Comparison of ENCODE assay signal across 8 cellular contexts in the genomic region with DNA sequence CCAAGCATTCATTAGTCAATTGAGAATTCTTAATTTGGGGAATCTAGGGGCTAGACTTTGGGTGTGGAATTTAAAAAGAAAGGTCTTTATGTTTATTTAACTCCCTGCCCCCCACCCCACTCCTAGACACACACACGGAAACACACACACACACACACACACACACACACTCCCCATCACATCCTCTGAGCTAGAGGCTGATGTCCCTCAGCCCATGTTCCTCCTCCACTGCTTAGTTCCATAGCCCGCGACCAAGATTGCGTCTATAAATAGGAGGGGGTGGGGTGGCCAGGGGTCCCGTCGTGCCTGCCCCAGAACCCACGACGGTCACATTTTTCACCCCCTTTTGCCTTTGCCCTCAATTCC. TPM values are rescaled to one million over a fixed set of nuclear protein-coding genes. Genes with fewer than 3 reads are reported as not detected.
A peak's percentile ranks its signal among the peaks of the same experiment; 100 is the strongest.
DNase-seq lines count a peak whose midpoint lies in the region; ATAC-seq and TF ChIP-seq lines count a peak whose summit lies in the region.

No MANE protein-coding gene starts in this region.

- H3K36me3 ChIP-seq in HCT116 (ENCODE audit: control insufficient read depth in 1 of 2, insufficient read depth in 2 of 2, low read length in 2 of 2), result no peaks in the 10 kb centered on the region
- H3K36me3 ChIP-seq in WERI-Rb-1, result peaks cover 17% of the 10 kb centered on the region

- peaks cover 10 to 26% of the 10 kb centered on the region in 2 experiments; a peak in 3 of 4 replicates for H3K4me1 ChIP-seq in HCT116 (ENCODE audit: control insufficient read depth in 1 of 2, insufficient read depth in 2 of 2, low read length in 2 of 2)

- no peak for TF ChIP-seq CTCF in HCT116 (IDR thresholded peaks at IDR 0.05 in 2 of 3, conservative IDR thresholded peaks at IDR 0.05 in 1 of 3; ENCODE audit: borderline replicate concordance in 1 of 3, insufficient read depth in 1 of 3, low read depth in 2 of 3, low read length in 2 of 3)
- no peak for TF ChIP-seq CTCF in WERI-Rb-1 (IDR thresholded peaks at IDR 0.05; ENCODE audit: low read depth, low read length)

- TF ChIP-seq POLR2A in HCT116 (IDR thresholded peaks at IDR 0.05; ENCODE audit: borderline replicate concordance, extremely low read depth, insufficient read depth, insufficient read length), result no peak
- no peak for TF ChIP-seq POLR2A in GM18505 (IDR thresholded peaks at IDR 0.05; ENCODE audit: borderline replicate concordance, extremely low read depth, insufficient read depth, insufficient read length)

- ATAC-seq in HCT116 (peak; percentile 21), left ventricle myocardium superior (peak; percentile 20), HG03442 (IDR thresholded peaks at IDR 0.05; ENCODE audit: unreplicated experiment) (no peak), GM19324 (IDR thresholded peaks at IDR 0.05; ENCODE audit: low FRiP score, unreplicated experiment) (no peak), GM18505 (IDR thresholded peaks at IDR 0.05; ENCODE audit: unreplicated experiment) (no peak)

- H3K4me2 ChIP-seq in HCT116 (ENCODE audit: low read length), result peak overlapping the region; percentile 93

- CTCF ChIA-PET in HCT116 (lab: Charles Lee), result interaction anchor here (0.9 to 5.5 kb wide), 24 partner anchors 10 to 125 kb away, joined by 3 to 223 read pairs (median 6); no protein-coding TSS in a partner anchor

- H3K27me3 ChIP-seq in HCT116 (ENCODE audit: insufficient read depth, low read length), result 0 out of 2 replicates have a peak, but pooled peaks cover 6% of the 10 kb centered on the region
- no peaks in the 10 kb centered on the region for H3K27me3 ChIP-seq in WERI-Rb-1 (ENCODE audit: insufficient read depth, low read depth, severe bottlenecking)

- H3K79me2 ChIP-seq in HCT116 (ENCODE audit: insufficient read depth, low read length), result peaks cover 42% of the 10 kb centered on the region

- DNase-seq in HCT116 (ENCODE audit: low read depth, low spot score) (no peak), WERI-Rb-1 (no peak), left ventricle myocardium superior (no peak), skeletal muscle cell (ENCODE audit: low read depth) (no peak)
- no peak for DNase-seq in activated CD8-positive, alpha-beta memory T cell treated with anti-CD3 and anti-CD28 coated beads, Interleukin-2, amount 50 U/mL, for 4 hours

- H3K9ac ChIP-seq in HCT116 (ENCODE audit: low read length), result peak overlapping the region; percentile 92

- POLR2A ChIA-PET in HCT116 (lab: Charles Lee), result interaction anchor here (0.7 to 1.3 kb wide), 7 partner anchors 12 to 157 kb away, joined by 3 to 8 read pairs (median 4); no protein-coding TSS in a partner anchor

- H3K9me3 ChIP-seq in HCT116 (ENCODE audit: control insufficient read depth in 1 of 2, insufficient read depth in 1 of 2, low read depth in 1 of 2, low read length in 2 of 2), result no peaks in the 10 kb centered on the region
- H3K9me3 ChIP-seq in WERI-Rb-1 (ENCODE audit: severe bottlenecking), result no peaks in the 10 kb centered on the region

- no peaks in the 10 kb centered on the region for H4K20me1 ChIP-seq in HCT116 (ENCODE audit: insufficient read depth)

- peak overlapping the region; percentile 53 for H2AFZ ChIP-seq in HCT116 (ENCODE audit: low read depth, low read length, poor library complexity, severe bottlenecking)

- no peak for TF ChIP-seq RAD21 in HCT116 (IDR thresholded peaks at IDR 0.05; ENCODE audit: low read depth)

- TSS peak; percentile 64 for BruUV-seq in HCT116 (replicated peaks; lab: Mats Ljungman, UMichigan)

- intact Hi-C loops in HCT116 (cut with micrococcal nuclease), result loop anchor here (1.0 kb wide), 3 partner anchors 44 to 129 kb away; no protein-coding TSS in a partner anchor
- intact Hi-C loops in left ventricle myocardium superior (cut with micrococcal nuclease), result loop anchor here (5.0 to 10.0 kb wide), 2 partner anchors 40 to 92 kb away; no protein-coding TSS in a partner anchor

- H3K27ac ChIP-seq in HCT116 (ENCODE audit: low read depth, low read length) (peak overlapping the region; percentile 45; the same call in 1 of the 2 replicates), WERI-Rb-1 (peak overlapping the region; percentile 88)

- RAD21 ChIA-PET in HCT116 (lab: Charles Lee; ENCODE audit: low non-redundant PET in 1 of 2, low total read pairs in 2 of 2, uncharacterized antibody in 2 of 2, unreplicated experiment in 2 of 2), result interaction anchor here (0.7 to 2.0 kb wide), 17 partner anchors 9 to 1029 kb away, joined by 3 to 18 read pairs (median 4); no protein-coding TSS in a partner anchor

- H3K4me3 ChIP-seq in HCT116 (replicated peaks in 1 of 2; ENCODE audit: low read depth in 1 of 2, low read length in 2 of 2) (peak overlapping the region; percentile 87 to 93), WERI-Rb-1 (ENCODE audit: low read depth, low read length) (peak overlapping the region; percentile 76), skeletal muscle cell (ENCODE audit: low read depth, low read length) (peak overlapping the region; percentile 93)

- no peaks in the 10 kb centered on the region for H3K9me2 ChIP-seq in HCT116 (ENCODE audit: insufficient read depth)

TF ChIP-seq in HCT116, 20 proteins besides CTCF, POLR2A, EP300 and RAD21:
- TF ChIP-seq FOSL1 (IDR thresholded peaks at IDR 0.05; ENCODE audit: low read depth) (no peak), CBX3 (IDR thresholded peaks at IDR 0.05; ENCODE audit: low read depth) (no peak), SIN3A (IDR thresholded peaks at IDR 0.05; ENCODE audit: low read depth) (no peak), EZH2phosphoT487 (IDR thresholded peaks at IDR 0.05; ENCODE audit: borderline replicate concordance) (no peak), EZH2 (IDR thresholded peaks at IDR 0.05) (no peak), SRF (IDR thresholded peaks at IDR 0.05; ENCODE audit: low read depth) (no peak), SP1 (IDR thresholded peaks at IDR 0.05; ENCODE audit: low read depth) (no peak)
- TF ChIP-seq, protein P1, sequence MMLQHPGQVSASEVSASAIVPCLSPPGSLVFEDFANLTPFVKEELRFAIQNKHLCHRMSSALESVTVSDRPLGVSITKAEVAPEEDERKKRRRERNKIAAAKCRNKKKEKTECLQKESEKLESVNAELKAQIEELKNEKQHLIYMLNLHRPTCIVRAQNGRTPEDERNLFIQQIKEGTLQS (IDR thresholded peaks at IDR 0.05), result no peak
- TF ChIP-seq, protein P2, sequence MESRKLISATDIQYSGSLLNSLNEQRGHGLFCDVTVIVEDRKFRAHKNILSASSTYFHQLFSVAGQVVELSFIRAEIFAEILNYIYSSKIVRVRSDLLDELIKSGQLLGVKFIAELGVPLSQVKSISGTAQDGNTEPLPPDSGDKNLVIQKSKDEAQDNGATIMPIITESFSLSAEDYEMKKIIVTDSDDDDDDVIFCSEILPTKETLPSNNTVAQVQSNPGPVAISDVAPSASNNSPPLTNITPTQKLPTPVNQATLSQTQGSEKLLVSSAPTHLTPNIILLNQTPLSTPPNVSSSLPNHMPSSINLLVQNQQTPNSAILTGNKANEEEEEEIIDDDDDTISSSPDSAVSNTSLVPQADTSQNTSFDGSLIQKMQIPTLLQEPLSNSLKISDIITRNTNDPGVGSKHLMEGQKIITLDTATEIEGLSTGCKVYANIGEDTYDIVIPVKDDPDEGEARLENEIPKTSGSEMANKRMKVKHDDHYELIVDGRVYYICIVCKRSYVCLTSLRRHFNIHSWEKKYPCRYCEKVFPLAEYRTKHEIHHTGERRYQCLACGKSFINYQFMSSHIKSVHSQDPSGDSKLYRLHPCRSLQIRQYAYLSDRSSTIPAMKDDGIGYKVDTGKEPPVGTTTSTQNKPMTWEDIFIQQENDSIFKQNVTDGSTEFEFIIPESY (IDR thresholded peaks at IDR 0.05; ENCODE audit: extremely low read depth, insufficient replicate concordance, low read length), result no peak
- TF ChIP-seq, protein P3, sequence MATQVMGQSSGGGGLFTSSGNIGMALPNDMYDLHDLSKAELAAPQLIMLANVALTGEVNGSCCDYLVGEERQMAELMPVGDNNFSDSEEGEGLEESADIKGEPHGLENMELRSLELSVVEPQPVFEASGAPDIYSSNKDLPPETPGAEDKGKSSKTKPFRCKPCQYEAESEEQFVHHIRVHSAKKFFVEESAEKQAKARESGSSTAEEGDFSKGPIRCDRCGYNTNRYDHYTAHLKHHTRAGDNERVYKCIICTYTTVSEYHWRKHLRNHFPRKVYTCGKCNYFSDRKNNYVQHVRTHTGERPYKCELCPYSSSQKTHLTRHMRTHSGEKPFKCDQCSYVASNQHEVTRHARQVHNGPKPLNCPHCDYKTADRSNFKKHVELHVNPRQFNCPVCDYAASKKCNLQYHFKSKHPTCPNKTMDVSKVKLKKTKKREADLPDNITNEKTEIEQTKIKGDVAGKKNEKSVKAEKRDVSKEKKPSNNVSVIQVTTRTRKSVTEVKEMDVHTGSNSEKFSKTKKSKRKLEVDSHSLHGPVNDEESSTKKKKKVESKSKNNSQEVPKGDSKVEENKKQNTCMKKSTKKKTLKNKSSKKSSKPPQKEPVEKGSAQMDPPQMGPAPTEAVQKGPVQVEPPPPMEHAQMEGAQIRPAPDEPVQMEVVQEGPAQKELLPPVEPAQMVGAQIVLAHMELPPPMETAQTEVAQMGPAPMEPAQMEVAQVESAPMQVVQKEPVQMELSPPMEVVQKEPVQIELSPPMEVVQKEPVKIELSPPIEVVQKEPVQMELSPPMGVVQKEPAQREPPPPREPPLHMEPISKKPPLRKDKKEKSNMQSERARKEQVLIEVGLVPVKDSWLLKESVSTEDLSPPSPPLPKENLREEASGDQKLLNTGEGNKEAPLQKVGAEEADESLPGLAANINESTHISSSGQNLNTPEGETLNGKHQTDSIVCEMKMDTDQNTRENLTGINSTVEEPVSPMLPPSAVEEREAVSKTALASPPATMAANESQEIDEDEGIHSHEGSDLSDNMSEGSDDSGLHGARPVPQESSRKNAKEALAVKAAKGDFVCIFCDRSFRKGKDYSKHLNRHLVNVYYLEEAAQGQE (IDR thresholded peaks at IDR 0.05; ENCODE audit: low read depth), result no peak

RNA-seq across cellular contexts. Expression of a gene that starts 0.6 kb away (rescaled TPM):
- total RNA-seq in HCT116 (2021; ENCODE audit: unreplicated experiment), result 20.0 TPM
- 12.6 and 14.3 TPM in 2 replicates for polyA plus RNA-seq in HCT116 (2012)
- 10.0 TPM for total RNA-seq in left ventricle myocardium superior

Comparison
In these comparisons a context has a peak if more than half of its experiments do, and no peak if none do; other contexts are left out.
1. ATAC-seq: peak in HCT116 (single experiment) and left ventricle myocardium superior (single experiment); none in HG03442 (single experiment), GM19324 (single experiment) and GM18505 (single experiment).
2. Peak in every context shown above with its lines, with median percentiles within 50 percentile points of each other: H3K4me3 ChIP-seq.